ENCODE assay signal across 21 cellular contexts in genomic region chr12:131065279-131065678, GRCh38.
DNase-seq lines count a peak whose midpoint lies in the region; ATAC-seq and TF ChIP-seq lines count a peak whose summit lies in the region.
"Had no signal": no experiment of that assay in that cellular context is flagged by ENCODE, and none has a peak within 500 bp of the region (broad histone marks: within the 10 kb centered on the region; RNA-seq: fewer than 3 reads in every experiment).

No MANE protein-coding gene starts in this region.

- CTCF ChIA-PET in naive thymus-derived CD4-positive, alpha-beta T cell (lab: Charles Lee) = no interaction called here

- no peaks in the 10 kb centered on the region for H3K4me1 Mint-ChIP-seq in stimulated activated memory B cell treated with anti-CD40 and anti-IgM and Interleukin-4, amounts not matched to agents 10 μg/mL and 1 μg/mL and 100 μg/mL, for 72 hours
- no peaks in the 10 kb centered on the region for H3K4me1 Mint-ChIP-seq in naive thymus-derived CD4-positive, alpha-beta T cell
- H3K4me1 Mint-ChIP-seq: CD8-positive, alpha-beta memory T cell had no signal

- H3K4me3 Mint-ChIP-seq in stimulated activated memory B cell treated with anti-CD40 and anti-IgM and Interleukin-4, amounts not matched to agents 10 μg/mL and 1 μg/mL and 100 μg/mL, for 72 hours = no peak overlapping the region
- H3K4me3 Mint-ChIP-seq in naive thymus-derived CD4-positive, alpha-beta T cell = no peak overlapping the region
- H3K4me3 Mint-ChIP-seq: CD8-positive, alpha-beta memory T cell had no signal

- H3K36me3 ChIP-seq in heart left ventricle = peaks cover 0 to 3% (median 0%) of the 10 kb centered on the region in 9 donors
- H3K36me3 ChIP-seq in naive thymus-derived CD4-positive, alpha-beta T cell (ENCODE audit: control insufficient read depth in 2 of 3, insufficient read depth in 3 of 3, low read length in 3 of 3) = no peaks in the 10 kb centered on the region

- intact Hi-C loops in heart left ventricle (cut with DNase I) = no loop called here
- intact Hi-C loops in left ventricle myocardium superior (cut with micrococcal nuclease) = no loop called here
- intact Hi-C loops in naive thymus-derived CD4-positive, alpha-beta T cell (cut with micrococcal nuclease) = no loop called here

- peak in 1 of 4 donors; percentile 17 for ATAC-seq in heart left ventricle
- no peak for ATAC-seq in left ventricle myocardium superior
- ATAC-seq in stimulated activated memory B cell treated with anti-CD40 and anti-IgM and Interleukin-4, amounts not matched to agents 10 μg/mL and 1 μg/mL and 100 μg/mL, for 72 hours = peak; percentile 39
- ATAC-seq in naive thymus-derived CD4-positive, alpha-beta T cell = no peak
- ATAC-seq: K562 had no signal

- peaks cover 0 to 52% (median 18%) of the 10 kb centered on the region in 12 donors for H3K4me1 ChIP-seq in heart left ventricle
- no peaks in the 10 kb centered on the region for H3K4me1 ChIP-seq in naive thymus-derived CD4-positive, alpha-beta T cell (ENCODE audit: control insufficient read depth in 2 of 2, insufficient read depth in 2 of 2, low read length in 2 of 2)

- DNase-seq in heart left ventricle = peak in 3 of 5 donors; percentile 5 to 18 (median 17)
- no peak for DNase-seq in left ventricle myocardium superior
- peak; percentile 36 for DNase-seq in coronary artery (ENCODE audit: low spot score)
- peak; percentile 53 for DNase-seq in mesenteric fat pad (ENCODE audit: low spot score)
- DNase-seq in activated CD4-positive, alpha-beta T cell treated with anti-CD3 and anti-CD28 coated beads for 48 hours = no peak
- no peak for DNase-seq in epidermal melanocyte (ENCODE audit: insufficient read length, low spot score)
- no peak for DNase-seq in naive thymus-derived CD4-positive, alpha-beta T cell
- DNase-seq: C1 segment of cervical spinal cord; CD8-positive, alpha-beta memory T cell; DMS53; EL; NCI-H1092 treated with DMSO at 0.1 percent for 48 hours; NCI-H146; NCI-H2081; NCI-H2171 treated with DMSO at 0.1 percent for 48 hours; NCI-H446; NCI-H69; OCI-M1; SHP77 treated with DMSO at 0.1 percent for 48 hours had no signal

- peak overlapping the region in 5 of 12 donors; percentile 33 to 73 (median 70) for H3K27ac ChIP-seq in heart left ventricle
- no peak overlapping the region for H3K27ac ChIP-seq in coronary artery
- no peak overlapping the region for H3K27ac ChIP-seq in naive thymus-derived CD4-positive, alpha-beta T cell (ENCODE audit: low read depth, low read length)

- H3K9me3 Mint-ChIP-seq in stimulated activated memory B cell treated with anti-CD40 and anti-IgM and Interleukin-4, amounts not matched to agents 10 μg/mL and 1 μg/mL and 100 μg/mL, for 72 hours = no peaks in the 10 kb centered on the region
- peaks cover 0 to 2% (median 0%) of the 10 kb centered on the region in 11 donors for H3K9me3 Mint-ChIP-seq in naive thymus-derived CD4-positive, alpha-beta T cell
- H3K9me3 Mint-ChIP-seq: CD8-positive, alpha-beta memory T cell had no signal

- no peak for TF ChIP-seq POLR2A in heart left ventricle (IDR thresholded peaks at IDR 0.05)

- H3K9me3 ChIP-seq in heart left ventricle = peaks cover 0 to 4% (median 0%) of the 10 kb centered on the region in 12 donors
- H3K9me3 ChIP-seq in naive thymus-derived CD4-positive, alpha-beta T cell (ENCODE audit: control insufficient read depth in 2 of 3, low read length in 3 of 3) = no peaks in the 10 kb centered on the region

- no peak overlapping the region for H3K4me3 ChIP-seq in heart left ventricle
- no peak overlapping the region for H3K4me3 ChIP-seq in coronary artery
- H3K4me3 ChIP-seq in naive thymus-derived CD4-positive, alpha-beta T cell (ENCODE audit: low read length) = no peak overlapping the region
- H3K4me3 ChIP-seq: K562 had no signal

- peaks cover 2% of the 10 kb centered on the region for H3K36me3 Mint-ChIP-seq in stimulated activated memory B cell treated with anti-CD40 and anti-IgM and Interleukin-4, amounts not matched to agents 10 μg/mL and 1 μg/mL and 100 μg/mL, for 72 hours
- H3K36me3 Mint-ChIP-seq in naive thymus-derived CD4-positive, alpha-beta T cell = no peaks in the 10 kb centered on the region
- H3K36me3 Mint-ChIP-seq: CD8-positive, alpha-beta memory T cell had no signal

- TF ChIP-seq CTCF in heart left ventricle (IDR thresholded peaks at IDR 0.05) (no peak), coronary artery (IDR thresholded peaks at IDR 0.05) (no peak)

- no peaks in the 10 kb centered on the region for H3K27me3 ChIP-seq in heart left ventricle
- no peaks in the 10 kb centered on the region for H3K27me3 ChIP-seq in naive thymus-derived CD4-positive, alpha-beta T cell (ENCODE audit: control insufficient read depth in 2 of 2, insufficient read depth in 2 of 2, low read length in 2 of 2)

- 64 to 74% (median 68%) methylated on average over 8 to 11 of the region's 11 CpGs for WGBS in heart left ventricle, 4 donors

- H3K27ac Mint-ChIP-seq in stimulated activated memory B cell treated with anti-CD40 and anti-IgM and Interleukin-4, amounts not matched to agents 10 μg/mL and 1 μg/mL and 100 μg/mL, for 72 hours = no peak overlapping the region
- no peak overlapping the region for H3K27ac Mint-ChIP-seq in naive thymus-derived CD4-positive, alpha-beta T cell
- H3K27ac Mint-ChIP-seq: CD8-positive, alpha-beta memory T cell had no signal

- peaks cover 71% of the 10 kb centered on the region for H3K27me3 Mint-ChIP-seq in stimulated activated memory B cell treated with anti-CD40 and anti-IgM and Interleukin-4, amounts not matched to agents 10 μg/mL and 1 μg/mL and 100 μg/mL, for 72 hours
- peaks cover 10 to 26% (median 19%) of the 10 kb centered on the region in 5 donors for H3K27me3 Mint-ChIP-seq in naive thymus-derived CD4-positive, alpha-beta T cell

- POLR2A ChIA-PET in naive thymus-derived CD4-positive, alpha-beta T cell (lab: Charles Lee) = no interaction called here

Comparison
In these comparisons a context has a peak if more than half of its experiments do, and no peak if none do; other contexts are left out.
1. DNase-seq: peak in heart left ventricle (3 of 5), coronary artery (single experiment) and mesenteric fat pad (single experiment); none in left ventricle myocardium superior (single experiment), activated CD4-positive, alpha-beta T cell treated with anti-CD3 and anti-CD28 coated beads for 48 hours (single experiment), epidermal melanocyte (single experiment) and naive thymus-derived CD4-positive, alpha-beta T cell (0 of 9).